ENCODE assay signal across 20 cellular contexts in the genomic region with DNA sequence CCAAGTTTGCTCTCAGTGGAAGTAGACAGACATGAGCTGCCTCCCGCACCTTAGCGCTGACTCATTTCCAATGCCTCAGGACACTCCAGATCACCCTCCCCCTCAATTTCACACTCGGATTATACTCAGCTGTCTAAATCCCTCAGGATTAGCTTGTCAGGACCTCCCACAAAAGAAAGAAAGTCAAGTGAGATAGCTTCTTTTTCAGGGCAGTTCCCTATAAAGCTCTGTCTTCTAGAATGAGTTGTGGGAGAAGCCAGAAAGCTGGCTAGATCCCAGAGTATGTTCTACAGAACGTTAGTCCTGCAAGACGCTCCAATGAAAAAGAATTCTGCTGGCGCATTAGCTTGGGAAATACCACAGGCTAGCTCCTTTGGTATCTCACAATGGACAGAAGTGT. TPM values are rescaled to one million over a fixed set of nuclear protein-coding genes. Genes with fewer than 3 reads are reported as not detected.
DNase-seq lines count a peak whose midpoint lies in the region; ATAC-seq and TF ChIP-seq lines count a peak whose summit lies in the region.
"Had no signal": no experiment of that assay in that cellular context is flagged by ENCODE, and none has a peak within 500 bp of the region (broad histone marks: within the 10 kb centered on the region; RNA-seq: fewer than 3 reads in every experiment).

No MANE protein-coding gene starts in this region.

- H3K36me3 Mint-ChIP-seq in neural progenitor cell (peaks cover 82% of the 10 kb centered on the region), immature natural killer cell (peaks cover 0 to 3% (median 0%) of the 10 kb centered on the region in 3 donors)
- H3K36me3 Mint-ChIP-seq in activated T-cell treated with anti-CD3 and anti-CD28 coated beads, Interleukin-2, amount 50 U/mL, for 4 hours (ENCODE audit: insufficient read depth) = no peaks in the 10 kb centered on the region
- H3K36me3 Mint-ChIP-seq: activated CD4-positive, alpha-beta memory T cell treated with anti-CD3 and anti-CD28 coated beads for 36 hours had no signal

- peaks cover 10% of the 10 kb centered on the region for H3K4me1 Mint-ChIP-seq in neural progenitor cell
- H3K4me1 Mint-ChIP-seq in activated T-cell treated with anti-CD3 and anti-CD28 coated beads, Interleukin-2, amount 50 U/mL, for 4 hours (ENCODE audit: low read depth) = no peaks in the 10 kb centered on the region
- no peaks in the 10 kb centered on the region for H3K4me1 Mint-ChIP-seq in immature natural killer cell
- H3K4me1 Mint-ChIP-seq: naive B cell had no signal

- H3K9me3 ChIP-seq in neural progenitor cell (ENCODE audit: low read depth) = no peaks in the 10 kb centered on the region
- H3K9me3 ChIP-seq: left ventricle myocardium inferior, psoas muscle had no signal

- peaks cover 4% of the 10 kb centered on the region for H3F3A ChIP-seq in neural progenitor cell (ENCODE audit: low read depth)

- DNase-seq in ELR (ENCODE audit: low read depth) (peak; percentile 77), RWPE1 (ENCODE audit: low spot score) (peak; percentile 63), epithelial cell of esophagus (ENCODE audit: low read depth) (peak; percentile 86), neural progenitor cell (ENCODE audit: low spot score) (peak; percentile 33), T-helper 2 cell (no peak), immature natural killer cell (no peak)
- no peak for DNase-seq in activated T-cell treated with anti-CD3 and anti-CD28 coated beads, Interleukin-2, amount 50 U/mL, for 4 hours
- DNase-seq: activated CD4-positive, alpha-beta memory T cell treated with anti-CD3 and anti-CD28 coated beads for 36 hours; activated T-cell treated with anti-CD3 and anti-CD28 coated beads, Interleukin-2, amount 50 U/mL, for 72 hours; HCEC 1CT; hypothalamus; left ventricle myocardium inferior; naive B cell; NCI-H1694 treated with DMSO at 0.1 percent for 48 hours; NCI-H446 treated with DMSO at 0.1 percent for 48 hours; psoas muscle; stimulated activated CD4-positive, alpha-beta T cell treated with anti-CD3 and anti-CD28 coated beads, Interleukin-15, amount 100 ng/mL, for 24 hours had no signal

- CTCF ChIA-PET in RWPE1 (lab: Yijun Ruan, JAX) = interaction anchor here (0.9 kb wide), 1 partner anchor 14 kb away, joined by 3 read pairs; no protein-coding TSS in a partner anchor

- no peak overlapping the region for H3K9ac ChIP-seq in neural progenitor cell

- no peak overlapping the region for H3K4me3 ChIP-seq in epithelial cell of esophagus (ENCODE audit: low read length)
- no peak overlapping the region for H3K4me3 ChIP-seq in neural progenitor cell
- H3K4me3 ChIP-seq: left ventricle myocardium inferior, psoas muscle had no signal

- H3K27ac ChIP-seq in RWPE1 (peak overlapping the region; percentile 29; the same call in 1 of the 2 replicates), neural progenitor cell (peak overlapping the region; percentile 2)
- H3K27ac ChIP-seq: left ventricle myocardium inferior, psoas muscle had no signal

- H3K4me2 ChIP-seq in neural progenitor cell = no peak overlapping the region

- no peak for ATAC-seq in HG03432 (IDR thresholded peaks at IDR 0.05; ENCODE audit: unreplicated experiment)
- no peak for ATAC-seq in activated T-cell treated with anti-CD3 and anti-CD28 coated beads, Interleukin-2, amount 50 U/mL, for 4 hours
- ATAC-seq: activated T-cell treated with anti-CD3 and anti-CD28 coated beads, Interleukin-2, amount 50 U/mL, for 72 hours; psoas muscle had no signal

- no peak overlapping the region for H3K27ac Mint-ChIP-seq in neural progenitor cell
- no peak overlapping the region for H3K27ac Mint-ChIP-seq in immature natural killer cell
- H3K27ac Mint-ChIP-seq: activated CD4-positive, alpha-beta memory T cell treated with anti-CD3 and anti-CD28 coated beads for 36 hours; activated T-cell treated with anti-CD3 and anti-CD28 coated beads, Interleukin-2, amount 50 U/mL, for 72 hours; dendritic cell treated with granulocyte-macrophage colony-stimulating factor and Interleukin-4, amounts not matched to agents 40 ng/mL and 50 ng/mL, for 4 days; naive B cell had no signal

- H3K27me3 ChIP-seq in neural progenitor cell = no peaks in the 10 kb centered on the region

- H3K4me3 Mint-ChIP-seq in neural progenitor cell (no peak overlapping the region), immature natural killer cell (no peak overlapping the region)
- H3K4me3 Mint-ChIP-seq in activated T-cell treated with anti-CD3 and anti-CD28 coated beads, Interleukin-2, amount 50 U/mL, for 4 hours = no peak overlapping the region
- H3K4me3 Mint-ChIP-seq: activated CD4-positive, alpha-beta memory T cell treated with anti-CD3 and anti-CD28 coated beads for 36 hours; activated T-cell treated with anti-CD3 and anti-CD28 coated beads, Interleukin-2, amount 50 U/mL, for 72 hours; dendritic cell treated with granulocyte-macrophage colony-stimulating factor and Interleukin-4, amounts not matched to agents 40 ng/mL and 50 ng/mL, for 4 days; naive B cell had no signal

- H3K27me3 Mint-ChIP-seq in neural progenitor cell (ENCODE audit: insufficient read depth, low read depth) = no peaks in the 10 kb centered on the region
- no peaks in the 10 kb centered on the region for H3K27me3 Mint-ChIP-seq in activated T-cell treated with anti-CD3 and anti-CD28 coated beads, Interleukin-2, amount 50 U/mL, for 4 hours (ENCODE audit: low read depth)
- H3K27me3 Mint-ChIP-seq in immature natural killer cell (ENCODE audit: low read depth in 3 of 3) = no peaks in the 10 kb centered on the region
- H3K27me3 Mint-ChIP-seq: activated CD4-positive, alpha-beta memory T cell treated with anti-CD3 and anti-CD28 coated beads for 36 hours; dendritic cell treated with granulocyte-macrophage colony-stimulating factor and Interleukin-4, amounts not matched to agents 40 ng/mL and 50 ng/mL, for 4 days; naive B cell had no signal

- POLR2A ChIA-PET in RWPE1 (lab: Yijun Ruan, JAX; ENCODE audit: low non-redundant PET) = no interaction called here

- H3K4me1 ChIP-seq in neural progenitor cell = peaks cover 9% of the 10 kb centered on the region
- H3K4me1 ChIP-seq: left ventricle myocardium inferior, psoas muscle had no signal

- H3K36me3 ChIP-seq in neural progenitor cell = peaks cover 57% of the 10 kb centered on the region

- H3K79me2 ChIP-seq in neural progenitor cell (ENCODE audit: low read depth) = peaks cover 25% of the 10 kb centered on the region

- peaks cover 6% of the 10 kb centered on the region for H4K20me1 ChIP-seq in neural progenitor cell (ENCODE audit: low read depth)

- TF ChIP-seq CTCF in RWPE1 (conservative IDR thresholded peaks at IDR 0.05; ENCODE audit: low read depth) (no peak), epithelial cell of esophagus (IDR thresholded peaks at IDR 0.05; ENCODE audit: insufficient read depth, low read depth, low read length, missing control alignments) (no peak), neural progenitor cell (IDR thresholded peaks at IDR 0.05) (no peak)

- no peaks in the 10 kb centered on the region for H3K9me3 Mint-ChIP-seq in neural progenitor cell
- no peaks in the 10 kb centered on the region for H3K9me3 Mint-ChIP-seq in activated T-cell treated with anti-CD3 and anti-CD28 coated beads, Interleukin-2, amount 50 U/mL, for 4 hours
- peaks cover 2 to 12% (median 8%) of the 10 kb centered on the region in 6 donors for H3K9me3 Mint-ChIP-seq in immature natural killer cell
- H3K9me3 Mint-ChIP-seq: activated CD4-positive, alpha-beta memory T cell treated with anti-CD3 and anti-CD28 coated beads for 36 hours; activated T-cell treated with anti-CD3 and anti-CD28 coated beads, Interleukin-2, amount 50 U/mL, for 72 hours had no signal

- no peak overlapping the region for H2AFZ ChIP-seq in neural progenitor cell (replicated peaks)

RNA-seq across cellular contexts. Expression of gene MTNR1A, which starts 51.2 kb away (rescaled TPM):
- total RNA-seq in neural progenitor cell (ENCODE audit: low replicate concordance) = 0.43 and 1.6 TPM in 2 replicates
- not detected for total RNA-seq in activated T-cell treated with anti-CD3 and anti-CD28 coated beads, Interleukin-2, amount 50 U/mL, for 4 hours
- polyA plus RNA-seq in immature natural killer cell = not detected
- total RNA-seq: activated CD4-positive, alpha-beta memory T cell treated with anti-CD3 and anti-CD28 coated beads for 36 hours; activated T-cell treated with anti-CD3 and anti-CD28 coated beads, Interleukin-2, amount 50 U/mL, for 72 hours; fibroblast of lung; left ventricle myocardium inferior; psoas muscle had no signal
- polyA plus RNA-seq: fibroblast of lung, psoas muscle had no signal

Comparison
In these comparisons a context has a peak if more than half of its experiments do, and no peak if none do; other contexts are left out.
1. DNase-seq: peak in ELR (single experiment), RWPE1 (single experiment), epithelial cell of esophagus (single experiment) and neural progenitor cell (single experiment); none in T-helper 2 cell (0 of 5), activated T-cell treated with anti-CD3 and anti-CD28 coated beads, Interleukin-2, amount 50 U/mL, for 4 hours (single experiment) and immature natural killer cell (0 of 3).